In genomic region chr5:43332401-43332800, GRCh38 we compare ENCODE assay signal across 21 cellular contexts.
"Had no signal": no experiment of that assay in that cellular context is flagged by ENCODE, and none has a peak within 500 bp of the region (broad histone marks: within the 10 kb centered on the region; RNA-seq: fewer than 3 reads in every experiment).

No MANE protein-coding gene starts in this region.

- H3K4me1 Mint-ChIP-seq: T-helper 17 cell had no signal

- H3K27me3 ChIP-seq: body of pancreas, sigmoid colon, thyroid gland had no signal

- DNase-seq: activated CD4-positive, alpha-beta memory T cell treated with anti-CD3 and anti-CD28 coated beads for 36 hours; activated CD4-positive, alpha-beta T cell treated with anti-CD3 and anti-CD28 coated beads for 48 hours; activated gamma-delta T cell; activated naive CD4-positive, alpha-beta T cell treated with anti-CD3 and anti-CD28 coated beads, Interleukin-2, amount 50 U/mL, for 16 hours; activated naive CD8-positive, alpha-beta T cell treated with anti-CD3 and anti-CD28 coated beads, Interleukin-2, amount 50 U/mL, for 24 hours; activated T-cell treated with anti-CD3 and anti-CD28 coated beads for 4 hours; body of pancreas; effector CD4-positive, alpha-beta T cell; hippocampal formation; kidney glomerular epithelial cell; left ventricle myocardium inferior; naive thymus-derived CD4-positive, alpha-beta T cell; retina; sigmoid colon; stimulated activated CD4-positive, alpha-beta T cell treated with anti-CD3 and anti-CD28 coated beads, Interleukin-4, amount 100 ng/mL, for 4 hours; substantia nigra; T-helper 17 cell; thyroid gland had no signal

- ATAC-seq: activated naive CD8-positive, alpha-beta T cell treated with anti-CD3 and anti-CD28 coated beads, Interleukin-2, amount 50 U/mL, for 24 hours; body of pancreas; naive thymus-derived CD4-positive, alpha-beta T cell; T-helper 17 cell had no signal

- H3K27ac Mint-ChIP-seq: activated CD4-positive, alpha-beta memory T cell treated with anti-CD3 and anti-CD28 coated beads for 36 hours; activated naive CD8-positive, alpha-beta T cell treated with anti-CD3 and anti-CD28 coated beads, Interleukin-2, amount 50 U/mL, for 24 hours; dendritic cell treated with granulocyte-macrophage colony-stimulating factor and Interleukin-4, amounts not matched to agents 40 ng/mL and 50 ng/mL, for 4 days; naive thymus-derived CD4-positive, alpha-beta T cell; progenitor cell of endocrine pancreas; stimulated activated naive CD8-positive, alpha-beta T cell treated with anti-CD3 and anti-CD28 coated beads, Interleukin-15, Interleukin-2, amounts not matched to agents 100 ng/mL and 50 ng/mL, for 24 hours; T-helper 17 cell had no signal

- H3K9me3 ChIP-seq: body of pancreas, thyroid gland had no signal

- H3K4me3 Mint-ChIP-seq: activated CD4-positive, alpha-beta memory T cell treated with anti-CD3 and anti-CD28 coated beads for 36 hours; activated naive CD8-positive, alpha-beta T cell treated with anti-CD3 and anti-CD28 coated beads, Interleukin-2, amount 50 U/mL, for 24 hours; dendritic cell treated with granulocyte-macrophage colony-stimulating factor and Interleukin-4, amounts not matched to agents 40 ng/mL and 50 ng/mL, for 4 days; naive thymus-derived CD4-positive, alpha-beta T cell; stimulated activated naive CD8-positive, alpha-beta T cell treated with anti-CD3 and anti-CD28 coated beads, Interleukin-15, Interleukin-2, amounts not matched to agents 100 ng/mL and 50 ng/mL, for 24 hours; T-helper 17 cell had no signal

- H3K36me3 ChIP-seq: left ventricle myocardium inferior, sigmoid colon, thyroid gland had no signal

- H3K4me3 ChIP-seq: body of pancreas, left ventricle myocardium inferior, sigmoid colon, thyroid gland had no signal

- H3K4me1 ChIP-seq: body of pancreas, left ventricle myocardium inferior, sigmoid colon, thyroid gland had no signal

- H3K27me3 Mint-ChIP-seq: progenitor cell of endocrine pancreas had no signal
